8 cellular contexts compared by ENCODE assay signal in the genomic region with DNA sequence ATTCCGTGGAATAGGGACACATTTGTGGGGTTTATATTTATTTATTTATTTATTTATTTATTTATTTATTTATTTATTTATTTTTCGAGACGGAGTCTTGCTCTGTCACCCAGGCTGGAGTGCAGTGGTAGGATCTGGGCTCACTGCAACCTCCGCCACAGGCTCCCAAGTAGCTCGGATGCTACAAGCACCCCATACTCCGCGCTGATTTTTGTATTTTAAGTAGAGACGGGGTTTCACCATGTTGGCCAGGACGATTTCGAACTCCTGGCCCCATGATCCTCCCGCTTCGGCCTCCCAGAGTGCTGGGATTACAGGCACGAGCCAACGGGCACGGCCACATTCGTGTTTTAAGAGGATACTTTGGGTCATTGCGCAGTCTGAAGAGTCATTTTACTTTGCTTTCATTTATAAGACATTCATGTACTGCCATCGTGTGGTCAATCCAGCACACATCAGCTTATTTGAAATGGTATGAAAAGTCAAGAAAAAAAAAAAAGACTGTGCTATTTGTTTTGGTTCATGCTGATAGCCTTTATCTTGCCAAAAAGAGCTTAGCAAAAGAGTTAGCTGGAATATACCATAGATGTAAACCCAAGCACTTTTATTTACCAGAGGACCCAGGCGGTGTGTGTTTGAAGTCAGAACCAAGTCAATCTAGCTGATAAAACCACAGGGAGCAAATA.
DNase-seq lines count a peak whose midpoint lies in the region; ATAC-seq and TF ChIP-seq lines count a peak whose summit lies in the region.
"Not testable (repeated sequence)": the region's sequence is repeated elsewhere in the genome, so short reads cannot be mapped to it uniquely, and the experiment has no call there.

No MANE protein-coding gene starts in this region.

- not testable (repeated sequence) for TF ChIP-seq POLR2A in HCT116 (IDR thresholded peaks at IDR 0.05; ENCODE audit: borderline replicate concordance, extremely low read depth, insufficient read depth, insufficient read length)

- H3K4me1 Mint-ChIP-seq in neural progenitor cell: not testable (repeated sequence)

- H3K27me3 Mint-ChIP-seq in neural progenitor cell (ENCODE audit: insufficient read depth, low read depth): not testable (repeated sequence)

- not testable (repeated sequence) for H3K36me3 ChIP-seq in HCT116 (ENCODE audit: control insufficient read depth in 1 of 2, insufficient read depth in 2 of 2, low read length in 2 of 2); PC-3 (ENCODE audit: low read depth, low read length); neural progenitor cell

- DNase-seq in GM13977 (ENCODE audit: low spot score); HCT116 (ENCODE audit: low read depth, low spot score): not testable (repeated sequence)
- DNase-seq in PC-3 (peak; percentile 40), astrocyte of the spinal cord (ENCODE audit: low read depth, low spot score) (peak; percentile 39), Right ventricle myocardium superior (peak; percentile 40), neural progenitor cell (ENCODE audit: low spot score) (peak; percentile 67)

- RAD21 ChIA-PET in HCT116 (lab: Charles Lee; ENCODE audit: low non-redundant PET in 1 of 2, low total read pairs in 2 of 2, uncharacterized antibody in 2 of 2, unreplicated experiment in 2 of 2): interaction anchor here in 1 of 2 experiments (1.6 kb wide), 1 partner anchor 1963 kb away, joined by 3 read pairs; no protein-coding TSS in a partner anchor

- not testable (repeated sequence) for H4K20me1 ChIP-seq in HCT116 (ENCODE audit: insufficient read depth); PC-3 (ENCODE audit: low read length); neural progenitor cell (ENCODE audit: low read depth)

- H3K27ac ChIP-seq in 22Rv1; HCT116 (ENCODE audit: low read depth, low read length); PC-3 (ENCODE audit: low read length); neural progenitor cell: not testable (repeated sequence)

- peak; percentile 15; the same call in 1 of the 2 replicates for TF ChIP-seq RAD21 in HCT116 (IDR thresholded peaks at IDR 0.05; ENCODE audit: low read depth)
- peak; percentile 46 for TF ChIP-seq RAD21 in Ishikawa (IDR thresholded peaks at IDR 0.05; ENCODE audit: low read depth)

- H3K27ac Mint-ChIP-seq in neural progenitor cell: peak overlapping the region; percentile 93

- intact Hi-C loops in HCT116 (cut with micrococcal nuclease) (loop anchor here (5.0 kb wide), 2 partner anchors 1965 to 1980 kb away; no protein-coding TSS in a partner anchor), PC-3 (cut with micrococcal nuclease) (loop anchor here (10.0 kb wide), 3 partner anchors 1078 to 1978 kb away; partner anchors contain the start of gene EPHA3), Right ventricle myocardium superior (cut with DNase I) (loop anchor here (5.0 kb wide), 1 partner anchor 1980 kb away; no protein-coding TSS in a partner anchor)

- H2AFZ ChIP-seq in HCT116 (ENCODE audit: low read depth, low read length, poor library complexity, severe bottlenecking); PC-3 (ENCODE audit: low read length): not testable (repeated sequence)
- H2AFZ ChIP-seq in neural progenitor cell (replicated peaks): peak overlapping the region; percentile 93

- not testable (repeated sequence) for H3K9me2 ChIP-seq in HCT116 (ENCODE audit: insufficient read depth); PC-3 (replicated peaks; ENCODE audit: low read length)

- not testable (repeated sequence) for H3K36me3 Mint-ChIP-seq in neural progenitor cell

- not testable (repeated sequence) for H3K9ac ChIP-seq in HCT116 (ENCODE audit: low read length); PC-3 (ENCODE audit: low read length); neural progenitor cell

- ATAC-seq in HCT116: peak; percentile 59
- peak; percentile 72 for ATAC-seq in PC-3
- peak; percentile 76 for ATAC-seq in Right ventricle myocardium superior (ENCODE audit: poor library complexity)

- POLR2A ChIA-PET in HCT116 (lab: Charles Lee); PC-3 (lab: Charles Lee; ENCODE audit: unreplicated experiment): not testable (repeated sequence)

- H3K27me3 ChIP-seq in HCT116 (ENCODE audit: insufficient read depth, low read length); neural progenitor cell: not testable (repeated sequence)
- peaks cover 18% of the 10 kb centered on the region for H3K27me3 ChIP-seq in PC-3 (ENCODE audit: low read length)

- not testable (repeated sequence) for TF ChIP-seq EP300 in Ishikawa (IDR thresholded peaks at IDR 0.05; ENCODE audit: borderline replicate concordance)

- CTCF ChIA-PET in HCT116 (lab: Charles Lee); PC-3 (lab: Charles Lee): not testable (repeated sequence)

- TF ChIP-seq CTCF in 22Rv1 (IDR thresholded peaks at IDR 0.05) (peak; percentile 56), GM13977 (IDR thresholded peaks at IDR 0.05; ENCODE audit: extremely low read depth, insufficient read depth, missing control alignments) (peak; percentile 23), HCT116 (IDR thresholded peaks at IDR 0.05 in 2 of 3, conservative IDR thresholded peaks at IDR 0.05 in 1 of 3; ENCODE audit: borderline replicate concordance in 1 of 3, insufficient read depth in 1 of 3, low read depth in 2 of 3, low read length in 2 of 3) (peak in 1 of 3 experiments; percentile 42; a peak in 2 of 6 replicates), PC-3 (conservative IDR thresholded peaks at IDR 0.05; ENCODE audit: low read depth, low read length) (peak; percentile 55), astrocyte of the spinal cord (IDR thresholded peaks at IDR 0.05; ENCODE audit: low read depth, low read length) (peak; percentile 28), neural progenitor cell (IDR thresholded peaks at IDR 0.05) (peak; percentile 59)

- not testable (repeated sequence) for H3K79me2 ChIP-seq in HCT116 (ENCODE audit: insufficient read depth, low read length); PC-3 (ENCODE audit: low read length); neural progenitor cell (ENCODE audit: low read depth)

- not testable (repeated sequence) for H3K4me1 ChIP-seq in HCT116 (ENCODE audit: control insufficient read depth in 1 of 2, insufficient read depth in 2 of 2, low read length in 2 of 2); PC-3 (ENCODE audit: insufficient read depth, low read length); neural progenitor cell

- in situ Hi-C loops in GM13977 (cut with MboI; ENCODE audit: low pct_unique_long_range_greater_than_20kb, low sequenced_read_pairs, unreplicated experiment); astrocyte of the spinal cord (cut with HindIII; ENCODE audit: low sequenced_read_pairs): not testable (repeated sequence)

- H3K4me3 ChIP-seq in HCT116 (replicated peaks in 1 of 2; ENCODE audit: low read depth in 1 of 2, low read length in 2 of 2); PC-3 (ENCODE audit: low read length); neural progenitor cell: not testable (repeated sequence)
- peak overlapping the region; percentile 20 for H3K4me3 ChIP-seq in astrocyte of the spinal cord (ENCODE audit: low read depth, low read length)

- H3F3A ChIP-seq in PC-3 (ENCODE audit: low read length, unreplicated experiment); neural progenitor cell (ENCODE audit: low read depth): not testable (repeated sequence)

- peak overlapping the region; percentile 73 for H3K4me3 Mint-ChIP-seq in neural progenitor cell

- not testable (repeated sequence) for H3K9me3 ChIP-seq in HCT116 (ENCODE audit: control insufficient read depth in 1 of 2, insufficient read depth in 1 of 2, low read depth in 1 of 2, low read length in 2 of 2); PC-3 (ENCODE audit: low read length); neural progenitor cell (ENCODE audit: low read depth)

- H3K9me3 Mint-ChIP-seq in neural progenitor cell: not testable (repeated sequence)

- not testable (repeated sequence) for H3K4me2 ChIP-seq in HCT116 (ENCODE audit: low read length)
- H3K4me2 ChIP-seq in PC-3 (ENCODE audit: low read length) (peak overlapping the region; percentile 71), neural progenitor cell (peak overlapping the region; percentile 66)

- BruUV-seq in HCT116 (replicated peaks; lab: Mats Ljungman, UMichigan); PC-3 (replicated peaks; lab: Mats Ljungman, UMichigan): not testable (repeated sequence)
